Comparison of ENCODE assay signal across 12 cellular contexts in genomic region chr20:49348563-49348962, GRCh38.
DNase-seq lines count a peak whose midpoint lies in the region; ATAC-seq and TF ChIP-seq lines count a peak whose summit lies in the region.
"Had no signal": no experiment of that assay in that cellular context is flagged by ENCODE, and none has a peak within 500 bp of the region (broad histone marks: within the 10 kb centered on the region; RNA-seq: fewer than 3 reads in every experiment).

No MANE protein-coding gene starts in this region.

- WGBS in sigmoid colon, 2 donors, result 82 to 88% methylated on average over 4 of the region's 4 CpGs

- H3K9me3 Mint-ChIP-seq in central memory CD8-positive, alpha-beta T cell, result no peaks in the 10 kb centered on the region
- H3K9me3 Mint-ChIP-seq: CD4-positive, alpha-beta T cell had no signal

- no peak for TF ChIP-seq EP300 in sigmoid colon (IDR thresholded peaks at IDR 0.05)

- H3K27me3 Mint-ChIP-seq in central memory CD8-positive, alpha-beta T cell, result peaks cover 23% of the 10 kb centered on the region

- peak overlapping the region; percentile 11 for H3K27ac Mint-ChIP-seq in central memory CD8-positive, alpha-beta T cell (ENCODE audit: low read depth)
- H3K27ac Mint-ChIP-seq: B cell; CD4-positive, alpha-beta T cell had no signal

- peaks cover 4% of the 10 kb centered on the region for H3K4me1 ChIP-seq in iPS-18a (ENCODE audit: control insufficient read depth, low read depth, low read length)
- H3K4me1 ChIP-seq in sigmoid colon, result peaks cover 0 to 60% (median 52%) of the 10 kb centered on the region in 4 donors

- no peaks in the 10 kb centered on the region for H3K36me3 ChIP-seq in iPS-18a (ENCODE audit: control insufficient read depth, low read depth, low read length)
- H3K36me3 ChIP-seq in sigmoid colon, result no peaks in the 10 kb centered on the region

- H3K27ac ChIP-seq in iPS-18a (ENCODE audit: low read length) (peak overlapping the region; percentile 92), sigmoid colon (peak overlapping the region in 3 of 4 donors; percentile 23 to 89 (median 78))
- H3K27ac ChIP-seq: HL-60 had no signal

- no peak for ATAC-seq in central memory CD8-positive, alpha-beta T cell (replicated peaks; ENCODE audit: extremely low read depth, poor library complexity, severe bottlenecking)
- ATAC-seq in GM19467 (IDR thresholded peaks at IDR 0.05; ENCODE audit: unreplicated experiment), result no peak

- H3K4me3 Mint-ChIP-seq in central memory CD8-positive, alpha-beta T cell, result no peak overlapping the region
- H3K4me3 Mint-ChIP-seq: B cell; CD4-positive, alpha-beta T cell had no signal

- no peak for DNase-seq in central memory CD8-positive, alpha-beta T cell (ENCODE audit: low spot score in 2 of 2)
- DNase-seq in sigmoid colon, result no peak
- no peak for DNase-seq in nucleus accumbens (lab: John Stamatoyannopoulos, UW)
- DNase-seq in T1000 (lab: John Stamatoyannopoulos, UW), result no peak
- no peak for DNase-seq in activated CD8-positive, alpha-beta memory T cell treated with anti-CD3 and anti-CD28 coated beads, Interleukin-2, amount 50 U/mL, for 48 hours
- DNase-seq: C1 segment of cervical spinal cord, DMS 273 treated with DMSO at 0.1 percent for 48 hours had no signal

- H3K4me3 ChIP-seq in iPS-18a (ENCODE audit: low read length) (no peak overlapping the region), sigmoid colon (no peak overlapping the region)

- TF ChIP-seq CTCF in sigmoid colon (IDR thresholded peaks at IDR 0.05), result no peak

- no peak overlapping the region for H3K9ac ChIP-seq in iPS-18a (ENCODE audit: low read length)

- H3K27me3 ChIP-seq in iPS-18a (ENCODE audit: control insufficient read depth, insufficient read depth, low read length) (no peaks in the 10 kb centered on the region), sigmoid colon (no peaks in the 10 kb centered on the region)

- H3K4me1 Mint-ChIP-seq in central memory CD8-positive, alpha-beta T cell, result no peaks in the 10 kb centered on the region
- H3K4me1 Mint-ChIP-seq: B cell had no signal

- H3K36me3 Mint-ChIP-seq in central memory CD8-positive, alpha-beta T cell (ENCODE audit: insufficient read depth), result peaks cover 2% of the 10 kb centered on the region

- intact Hi-C loops in sigmoid colon (cut with DNase I), result no loop called here

- no peak for TF ChIP-seq POLR2A in sigmoid colon (IDR thresholded peaks at IDR 0.05)

- H3K9me3 ChIP-seq in iPS-18a (ENCODE audit: control insufficient read depth, low read depth, low read length), result no peaks in the 10 kb centered on the region
- no peaks in the 10 kb centered on the region for H3K9me3 ChIP-seq in sigmoid colon
